Comparison of ENCODE assay signal across 8 cellular contexts in the genomic region with DNA sequence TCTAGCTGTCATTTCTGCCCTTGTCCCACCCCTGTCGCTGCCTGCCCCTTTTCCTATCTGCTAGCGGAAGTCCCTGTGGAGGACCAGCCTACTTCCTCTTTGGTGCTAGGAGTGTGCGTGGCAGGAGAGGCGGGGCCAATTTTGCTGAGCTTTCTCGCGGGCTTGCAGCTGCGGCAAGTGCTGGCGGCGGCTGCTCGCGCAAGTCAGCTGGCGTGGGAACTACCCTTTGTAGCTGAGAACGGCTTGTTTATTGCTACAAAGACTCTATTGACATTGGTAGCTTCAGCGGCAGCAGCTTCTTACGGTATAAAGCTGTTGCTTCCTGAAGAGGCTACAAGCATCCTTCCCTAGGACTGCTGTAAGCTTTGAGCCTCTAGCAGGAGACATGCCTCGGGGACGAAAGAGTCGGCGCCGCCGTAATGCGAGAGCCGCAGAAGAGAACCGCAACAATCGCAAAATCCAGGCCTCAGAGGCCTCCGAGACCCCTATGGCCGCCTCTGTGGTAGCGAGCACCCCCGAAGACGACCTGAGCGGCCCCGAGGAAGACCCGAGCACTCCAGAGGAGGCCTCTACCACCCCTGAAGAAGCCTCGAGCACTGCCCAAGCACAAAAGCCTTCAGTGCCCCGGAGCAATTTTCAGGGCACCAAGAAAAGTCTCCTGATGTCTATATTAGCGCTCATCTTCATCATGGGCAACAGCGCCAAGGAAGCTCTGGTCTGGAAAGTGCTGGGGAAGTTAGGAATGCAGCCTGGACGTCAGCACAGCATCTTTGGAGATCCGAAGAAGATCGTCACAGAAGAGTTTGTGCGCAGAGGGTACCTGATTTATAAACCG. TPM values are rescaled to one million over a fixed set of nuclear protein-coding genes. Genes with fewer than 3 reads are reported as not detected.
DNase-seq lines count a peak whose midpoint lies in the region; ATAC-seq and TF ChIP-seq lines count a peak whose summit lies in the region.

Gene MAGEH1 (plus strand): TSS at position 138 of the 835 bp plus-strand sequence. CDS start 248 bp downstream, at position 386.

- no peaks in the 10 kb centered on the region for H3K36me3 Mint-ChIP-seq in naive B cell
- H3K36me3 Mint-ChIP-seq in stimulated activated effector memory CD8-positive, alpha-beta T cell treated with anti-CD3 and anti-CD28 coated beads, Interleukin-12 subunit alpha, Interleukin-12 subunit beta, amount 100 ng/mL, for 72 hours: no peaks in the 10 kb centered on the region

- H3K27me3 Mint-ChIP-seq in naive B cell: no peaks in the 10 kb centered on the region

- peak; percentile 44 for DNase-seq in COLO668 (lab: John Stamatoyannopoulos, UW; ENCODE audit: unreplicated experiment)
- DNase-seq in HPDE6-E6E7 (ENCODE audit: extremely low spot score): peak; percentile 22
- DNase-seq in RWPE1 (ENCODE audit: low spot score): peak; percentile 11
- peak; percentile 41 to 59 for DNase-seq in activated T-helper 1 cell treated with anti-CD3 and anti-CD28 coated beads, Interleukin-2, amount 50 U/mL, for 16 hours (ENCODE audit: low read depth in 1 of 2, low spot score in 1 of 2)
- DNase-seq in fibroblast of gingiva (ENCODE audit: low read depth): peak; percentile 81
- DNase-seq in naive B cell: peak; percentile 68
- DNase-seq in stimulated activated effector memory CD8-positive, alpha-beta T cell treated with anti-CD3 and anti-CD28 coated beads, Interleukin-12 subunit alpha, Interleukin-12 subunit beta, amount 100 ng/mL, for 72 hours (ENCODE audit: low spot score in 2 of 2): peak; percentile 32 to 73

- ATAC-seq in GM19463 (IDR thresholded peaks at IDR 0.05; ENCODE audit: unreplicated experiment) (peak; percentile 94), naive B cell (ENCODE audit: low read depth in 2 of 2) (peak; percentile 92)
- ATAC-seq in stimulated activated effector memory CD8-positive, alpha-beta T cell treated with anti-CD3 and anti-CD28 coated beads, Interleukin-12 subunit alpha, Interleukin-12 subunit beta, amount 100 ng/mL, for 72 hours: peak; percentile 97

- peak within 1 kb of the TSS; percentile 48 for H3K27ac ChIP-seq in RWPE1

- POLR2A ChIA-PET in RWPE1 (lab: Yijun Ruan, JAX; ENCODE audit: low non-redundant PET): no interaction called here

- no peak for TF ChIP-seq CTCF in RWPE1 (conservative IDR thresholded peaks at IDR 0.05; ENCODE audit: low read depth)

- peak within 1 kb of the TSS; percentile 88 to 96 (median 95) for H3K4me3 Mint-ChIP-seq in naive B cell
- peak within 1 kb of the TSS; percentile 89 for H3K4me3 Mint-ChIP-seq in stimulated activated effector memory CD8-positive, alpha-beta T cell treated with anti-CD3 and anti-CD28 coated beads, Interleukin-12 subunit alpha, Interleukin-12 subunit beta, amount 100 ng/mL, for 72 hours

- CTCF ChIA-PET in RWPE1 (lab: Yijun Ruan, JAX): no interaction called here

- peaks cover 0 to 7% (median 0%) of the 10 kb centered on the region in 7 donors for H3K9me3 Mint-ChIP-seq in naive B cell
- no peaks in the 10 kb centered on the region for H3K9me3 Mint-ChIP-seq in stimulated activated effector memory CD8-positive, alpha-beta T cell treated with anti-CD3 and anti-CD28 coated beads, Interleukin-12 subunit alpha, Interleukin-12 subunit beta, amount 100 ng/mL, for 72 hours

- peaks cover 12 to 25% (median 15%) of the 10 kb centered on the region in 3 donors for H3K4me1 Mint-ChIP-seq in naive B cell
- no peaks in the 10 kb centered on the region for H3K4me1 Mint-ChIP-seq in stimulated activated effector memory CD8-positive, alpha-beta T cell treated with anti-CD3 and anti-CD28 coated beads, Interleukin-12 subunit alpha, Interleukin-12 subunit beta, amount 100 ng/mL, for 72 hours

- H3K27ac Mint-ChIP-seq in naive B cell: peak within 1 kb of the TSS; percentile 78 to 97 (median 95)
- peak within 1 kb of the TSS; percentile 86 for H3K27ac Mint-ChIP-seq in stimulated activated effector memory CD8-positive, alpha-beta T cell treated with anti-CD3 and anti-CD28 coated beads, Interleukin-12 subunit alpha, Interleukin-12 subunit beta, amount 100 ng/mL, for 72 hours

RNA-seq across cellular contexts. Expression of gene MAGEH1, which starts in this region (rescaled TPM):
- polyA plus RNA-seq in naive B cell (ENCODE audit: low read depth in 6 of 6): 10 to 100 TPM; 19.4 to 32.2 (median 27.6) TPM

Comparison
In these comparisons a context has a peak if more than half of its experiments do, and no peak if none do; other contexts are left out.
1. Peak in every context shown above with its lines: DNase-seq, ATAC-seq and H3K27ac ChIP-seq.
2. DNase-seq: peak in every context shown above with its lines; median percentile 81 in fibroblast of gingiva; 68 in naive B cell; 52 in stimulated activated effector memory CD8-positive, alpha-beta T cell treated with anti-CD3 and anti-CD28 coated beads, Interleukin-12 subunit alpha, Interleukin-12 subunit beta, amount 100 ng/mL, for 72 hours; 50 in activated T-helper 1 cell treated with anti-CD3 and anti-CD28 coated beads, Interleukin-2, amount 50 U/mL, for 16 hours; 44 in COLO668; 22 in HPDE6-E6E7; 11 in RWPE1.